In genomic region chr12:80553316-80553715, GRCh38 we compare ENCODE assay signal across 10 cellular contexts.
DNase-seq lines count a peak whose midpoint lies in the region; ATAC-seq lines count a peak whose summit lies in the region.
"Had no signal": no experiment of that assay in that cellular context is flagged by ENCODE, and none has a peak within 500 bp of the region (broad histone marks: within the 10 kb centered on the region; RNA-seq: fewer than 3 reads in every experiment).

No MANE protein-coding gene starts in this region.

- H3K4me3 ChIP-seq in skeletal muscle cell (ENCODE audit: low read depth, low read length): no peak overlapping the region

- DNase-seq in GM03348 (ENCODE audit: low spot score) (peak; percentile 62), RPMI7951 (ENCODE audit: low read depth) (peak; percentile 80), fibroblast of gingiva (ENCODE audit: low read depth) (peak; percentile 74), skeletal muscle cell (ENCODE audit: low read depth) (peak; percentile 75), NCI-H345 treated with DMSO at 0.1 percent for 48 hours (lab: John Stamatoyannopoulos, UW; ENCODE audit: unreplicated experiment) (no peak)
- DNase-seq in activated naive CD4-positive, alpha-beta T cell (lab: John Stamatoyannopoulos, UW): no peak
- DNase-seq: cortex of kidney, NCI-H1092 treated with DMSO at 0.1 percent for 48 hours had no signal

- ATAC-seq in HG03045 (IDR thresholded peaks at IDR 0.05; ENCODE audit: unreplicated experiment) (no peak), GM18909 (IDR thresholded peaks at IDR 0.05; ENCODE audit: poor library complexity, unreplicated experiment) (no peak)

Comparison
In these comparisons a context has a peak if more than half of its experiments do, and no peak if none do; other contexts are left out.
1. DNase-seq: peak in GM03348 (single experiment), RPMI7951 (single experiment), fibroblast of gingiva (single experiment) and skeletal muscle cell (single experiment); none in NCI-H345 treated with DMSO at 0.1 percent for 48 hours (single experiment) and activated naive CD4-positive, alpha-beta T cell (0 of 4).